Comparison of ENCODE assay signal across 8 cellular contexts in genomic region chr6:138588805-138589434, GRCh38.
DNase-seq lines count a peak whose midpoint lies in the region; ATAC-seq and TF ChIP-seq lines count a peak whose summit lies in the region.

No MANE protein-coding gene starts in this region.

- H3K4me3 ChIP-seq in uterus, result no peak overlapping the region

- H3K27me3 ChIP-seq in foreskin keratinocyte, result no peaks in the 10 kb centered on the region
- no peaks in the 10 kb centered on the region for H3K27me3 ChIP-seq in uterus

- H3K27ac ChIP-seq in foreskin keratinocyte, result no peak overlapping the region
- no peak overlapping the region for H3K27ac ChIP-seq in uterus

- H3K36me3 ChIP-seq in uterus, result no peaks in the 10 kb centered on the region

- peak; percentile 91 for TF ChIP-seq CTCF in foreskin keratinocyte (conservative IDR thresholded peaks at IDR 0.05)
- TF ChIP-seq CTCF in uterus (IDR thresholded peaks at IDR 0.05), result peak; percentile 84 to 88 (median 86)

- peak; percentile 25 for ATAC-seq in foreskin keratinocyte

- intact Hi-C loops in uterus (cut with DNase I; ENCODE audit: low total_unique reads), result loop anchor here (10.0 kb wide), 1 partner anchor 766 kb away; no protein-coding TSS in a partner anchor

- no peak for TF ChIP-seq POLR2A in uterus (IDR thresholded peaks at IDR 0.05)

- DNase-seq in NK-92 treated with Interleukin-12 subunit alpha and Interleukin-12 subunit beta, amount 100 ng/mL, for 24 hours (lab: John Stamatoyannopoulos, UW), result peak; percentile 25
- DNase-seq in NK-92 (lab: John Stamatoyannopoulos, UW; ENCODE audit: unreplicated experiment) (no peak), KG1 (lab: John Stamatoyannopoulos, UW) (peak; percentile 29), RPMI7951 (ENCODE audit: low read depth) (peak; percentile 74), foreskin keratinocyte (peak in 1 of 2 donors; percentile 49), occipital lobe (lab: John Stamatoyannopoulos, UW) (peak; percentile 23), uterus (peak; percentile 55 to 64)
- DNase-seq in activated T-helper 9 cell treated with anti-CD3 and anti-CD28 coated beads, Interleukin-2, amount 50 U/mL, for 16 hours (ENCODE audit: low read depth), result peak; percentile 20

- peaks cover 15% of the 10 kb centered on the region for H3K4me1 ChIP-seq in foreskin keratinocyte
- no peaks in the 10 kb centered on the region for H3K4me1 ChIP-seq in uterus

- H3K9me3 ChIP-seq in uterus, result no peaks in the 10 kb centered on the region
